Comparison of ENCODE assay signal across 8 cellular contexts in the genomic region with DNA sequence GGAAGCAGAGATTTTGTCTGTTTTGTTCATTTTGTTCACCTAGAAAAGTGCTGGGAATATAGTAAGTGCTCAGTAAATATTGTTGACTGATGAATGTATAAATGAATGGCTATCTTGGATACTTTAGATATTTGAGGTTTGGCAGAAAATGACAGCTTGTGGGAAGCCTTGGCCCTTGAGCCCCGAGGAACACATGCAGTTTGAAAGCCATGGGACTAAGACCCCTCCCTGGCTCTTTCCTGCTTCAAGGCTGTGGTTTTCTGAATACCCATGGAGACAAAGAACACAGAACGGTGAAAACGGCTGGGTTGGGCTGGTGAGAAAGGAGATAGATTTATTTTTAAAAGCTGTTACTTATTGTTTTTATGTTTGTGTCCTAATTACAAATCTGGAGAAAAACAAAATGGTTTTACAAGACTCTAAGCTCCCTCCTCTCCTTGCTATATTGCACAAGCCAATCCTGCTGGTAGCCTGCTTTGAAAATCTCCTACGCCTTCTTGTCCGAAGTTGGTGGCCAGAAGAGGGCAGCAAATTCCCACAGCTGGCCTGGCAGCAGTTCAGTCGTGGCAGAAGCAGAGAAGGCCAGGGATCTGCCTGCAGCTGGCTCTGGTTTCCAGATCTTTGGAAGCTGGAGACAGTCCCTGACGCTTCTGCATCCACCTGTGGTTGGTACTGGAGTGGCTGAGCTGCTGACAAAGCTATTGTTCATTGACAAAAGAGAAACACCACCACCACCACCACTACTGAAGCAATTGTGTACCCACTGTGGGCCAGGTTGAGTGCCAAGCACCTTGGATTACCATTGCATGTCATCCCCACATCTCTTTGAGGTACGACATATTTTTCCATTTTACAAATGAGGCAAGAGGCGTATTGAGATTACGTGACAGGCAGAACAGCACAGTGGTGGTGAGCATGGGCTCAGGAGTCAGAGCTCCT. TPM values are rescaled to one million over a fixed set of nuclear protein-coding genes. Genes with fewer than 3 reads are reported as not detected.
DNase-seq lines count a peak whose midpoint lies in the region; ATAC-seq and TF ChIP-seq lines count a peak whose summit lies in the region.

No MANE protein-coding gene starts in this region.

- CTCF ChIA-PET in MCF 10A (lab: Yijun Ruan, JAX) = interaction anchor here (0.5 to 8.2 kb wide), 65 partner anchors 8 to 608 kb away, joined by 3 to 174 read pairs (median 6); partner anchors contain the start of genes KRT5 and KRT84

- H3K4me1 Mint-ChIP-seq in T-helper 17 cell = peaks cover 5% of the 10 kb centered on the region
- H3K4me1 Mint-ChIP-seq in MCF 10A (ENCODE audit: insufficient read depth, unreplicated experiment) = no peaks in the 10 kb centered on the region

- H3K36me3 Mint-ChIP-seq in T-helper 17 cell (ENCODE audit: low read depth) (peaks cover 2% of the 10 kb centered on the region), MCF 10A (ENCODE audit: insufficient read depth, unreplicated experiment) (no peaks in the 10 kb centered on the region)

- H3K27ac Mint-ChIP-seq in T-helper 17 cell = no peak overlapping the region
- no peak overlapping the region for H3K27ac Mint-ChIP-seq in MCF 10A (ENCODE audit: low read depth, unreplicated experiment)

- no peak for TF ChIP-seq POLR2A in spleen (IDR thresholded peaks at IDR 0.05)

- TF ChIP-seq CTCF in GM12873 (IDR thresholded peaks at IDR 0.05; ENCODE audit: insufficient read depth, low read depth, low read length, missing control alignments) (peak; percentile 79), MCF 10A (IDR thresholded peaks at IDR 0.05; ENCODE audit: unreplicated experiment) (peak; percentile 90), spleen (IDR thresholded peaks at IDR 0.05 in 8 of 11, conservative IDR thresholded peaks at IDR 0.05 in 3 of 11) (peak; percentile 36 to 78 (median 66))

- POLR2A ChIA-PET in MCF 10A (lab: Yijun Ruan, JAX) = interaction anchor here (0.6 to 2.9 kb wide), 30 partner anchors 33 to 507 kb away, joined by 3 to 28 read pairs (median 4); partner anchors contain the start of genes KRT5 and KRT6A

- peaks cover 0 to 25% (median 0%) of the 10 kb centered on the region in 7 donors for H3K27me3 ChIP-seq in spleen (replicated peaks in 1 of 7)

- intact Hi-C loops in MCF 10A (cut with micrococcal nuclease) = loop anchor here (1.0 to 5.0 kb wide), 6 partner anchors 140 to 508 kb away; partner anchors contain the start of gene KRT7
- intact Hi-C loops in spleen (cut with DNase I; ENCODE audit: low total_unique reads) = loop anchor here (5.0 to 10.0 kb wide), 2 partner anchors 505 to 612 kb away; no protein-coding TSS in a partner anchor

- BruUV-seq in MCF 10A (replicated peaks; lab: Mats Ljungman, UMichigan) = no TSS peak

- H3K4me1 ChIP-seq in spleen = peaks cover 0 to 12% (median 0%) of the 10 kb centered on the region in 6 donors

- H3K4me3 Mint-ChIP-seq in T-helper 17 cell = no peak overlapping the region
- no peak overlapping the region for H3K4me3 Mint-ChIP-seq in MCF 10A (ENCODE audit: unreplicated experiment)

- peak overlapping the region in 2 of 8 donors; percentile 43 to 46 for H3K27ac ChIP-seq in spleen

- DNase-seq in NCI-H187 (lab: John Stamatoyannopoulos, UW) (peak; percentile 33 to 47), T-helper 17 cell (peak in 1 of 3 donors; percentile 30), MCF 10A (ENCODE audit: unreplicated experiment) (peak; percentile 86), iPS-NIHi11 (ENCODE audit: low spot score) (peak; percentile 93), spleen (peak; percentile 82)

- peaks cover 68% of the 10 kb centered on the region for H3K27me3 Mint-ChIP-seq in T-helper 17 cell
- peaks cover 11% of the 10 kb centered on the region for H3K27me3 Mint-ChIP-seq in MCF 10A (ENCODE audit: insufficient read depth, unreplicated experiment)

- ATAC-seq in T-helper 17 cell (peak; percentile 37), GM18498 (IDR thresholded peaks at IDR 0.05; ENCODE audit: unreplicated experiment) (no peak), HG02884 (IDR thresholded peaks at IDR 0.05; ENCODE audit: unreplicated experiment) (no peak)

- no peaks in the 10 kb centered on the region for H3K36me3 ChIP-seq in spleen

- H3K4me3 ChIP-seq in spleen = no peak overlapping the region

- H3K9me3 ChIP-seq in T-helper 17 cell (ENCODE audit: control insufficient read depth, low read length, poor library complexity, severe bottlenecking) (no peaks in the 10 kb centered on the region), spleen (peaks cover 0 to 9% (median 0%) of the 10 kb centered on the region in 8 donors)

- 31 to 36% (median 32%) methylated on average over 10 of the region's 10 CpGs for WGBS in spleen, 5 donors

- H3K9me3 Mint-ChIP-seq in MCF 10A (ENCODE audit: unreplicated experiment) = no peaks in the 10 kb centered on the region

RNA-seq across cellular contexts. Expression of gene KRT85, which starts 5.2 kb away (rescaled TPM):
- not detected for total RNA-seq in T-helper 17 cell
- total RNA-seq in MCF 10A (2022) = 0.23 TPM in 1 of 2 replicates, not detected in the other
- under 1 TPM in 1 of 7 donors, not detected in 6; 0.52 TPM for total RNA-seq in spleen
- polyA plus RNA-seq in spleen = not detected

RNA-seq across cellular contexts. Expression of gene KRT84, which starts 13.0 kb away (rescaled TPM):
- total RNA-seq in T-helper 17 cell = not detected
- total RNA-seq in MCF 10A (2022) = not detected in 2 replicates
- total RNA-seq in spleen = under 1 TPM in 1 of 7 donors, not detected in 6; 0.52 TPM
- not detected for polyA plus RNA-seq in spleen

RNA-seq across cellular contexts. Expression of gene KRT82, which starts 33.6 kb away (rescaled TPM):
- total RNA-seq in T-helper 17 cell (not detected), MCF 10A (2022) (not detected in 2 replicates), spleen (not detected)
- polyA plus RNA-seq in spleen = under 1 TPM in 1 of 3 donors, not detected in 2; 0.04 TPM

RNA-seq across cellular contexts. Expression of gene KRT83, which starts 51.3 kb away (rescaled TPM):
- not detected for total RNA-seq in T-helper 17 cell
- 12.2 and 14.5 TPM in 2 replicates for total RNA-seq in MCF 10A (2022)
- total RNA-seq in spleen = not detected
- not detected for polyA plus RNA-seq in spleen
